8 cellular contexts compared by ENCODE assay signal in the genomic region with DNA sequence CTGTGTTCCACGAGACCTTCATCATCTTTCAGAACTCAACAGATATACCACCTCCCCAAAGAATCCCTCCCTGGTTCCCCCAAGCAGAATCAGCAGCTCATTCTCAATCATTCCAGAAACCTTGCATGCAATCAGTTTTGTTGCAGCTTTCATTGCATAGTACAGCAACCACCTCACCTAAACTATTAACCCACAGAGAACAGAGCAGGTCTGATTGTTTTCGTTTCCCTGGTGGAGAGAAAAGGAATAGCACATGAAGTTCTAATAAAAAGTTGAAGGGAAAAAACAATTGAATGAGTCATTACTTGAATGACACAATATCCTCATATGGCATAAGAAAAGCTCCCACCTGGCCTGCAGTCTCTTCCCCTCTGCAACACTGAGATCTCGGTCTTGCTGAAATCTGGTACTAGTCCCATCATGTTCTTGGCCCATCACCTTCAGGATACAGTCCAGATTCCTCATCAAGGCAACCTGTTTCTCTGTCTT.
DNase-seq lines count a peak whose midpoint lies in the region; ATAC-seq and TF ChIP-seq lines count a peak whose summit lies in the region.

No MANE protein-coding gene starts in this region.

- TF ChIP-seq CTCF in astrocyte of the spinal cord (IDR thresholded peaks at IDR 0.05; ENCODE audit: low read depth, low read length) = peak; percentile 29

- no peak overlapping the region for H4K5ac ChIP-seq in mesendoderm (ENCODE audit: low read length)

- H3K79me1 ChIP-seq in mesendoderm (ENCODE audit: low read length) = no peaks in the 10 kb centered on the region

- H3K79me2 ChIP-seq in mesendoderm (ENCODE audit: control insufficient read depth, insufficient read depth, low read length) = no peaks in the 10 kb centered on the region

- WGBS in mesendoderm (ENCODE audit: extremely low coverage, insufficient coverage, low lambda C conversion rate) = no CpG with 5 or more reads among the region's 3 CpGs

- H3K4ac ChIP-seq in mesendoderm (ENCODE audit: low read depth, low read length) = no peak overlapping the region

- ATAC-seq in GM21423 (IDR thresholded peaks at IDR 0.05; ENCODE audit: unreplicated experiment) = no peak

- H3K27me3 ChIP-seq in mesendoderm (ENCODE audit: insufficient read depth, low read length, poor library complexity) = no peaks in the 10 kb centered on the region

- no peak overlapping the region for H3K4me2 ChIP-seq in mesendoderm (ENCODE audit: low read length)

- H2AK5ac ChIP-seq in mesendoderm (ENCODE audit: low read length) = no peak overlapping the region

- no peak overlapping the region for H3K4me3 ChIP-seq in Jurkat, Clone E6-1 (ENCODE audit: low read length)
- no peak overlapping the region for H3K4me3 ChIP-seq in astrocyte of the spinal cord (ENCODE audit: low read depth, low read length)
- H3K4me3 ChIP-seq in mesendoderm (ENCODE audit: low read length) = no peak overlapping the region

- H4K8ac ChIP-seq in mesendoderm (ENCODE audit: low read depth, low read length) = no peak overlapping the region

- no peak overlapping the region for H2BK15ac ChIP-seq in mesendoderm (replicated peaks; ENCODE audit: low read depth)

- no peak overlapping the region for H3K56ac ChIP-seq in mesendoderm (ENCODE audit: low read length)

- H3K23ac ChIP-seq in mesendoderm (ENCODE audit: low read length) = no peak overlapping the region

- no peak overlapping the region for H3K27ac ChIP-seq in mesendoderm (ENCODE audit: low read depth, low read length)

- H3K4me1 ChIP-seq in mesendoderm (ENCODE audit: control insufficient read depth, low read depth, low read length) = no peaks in the 10 kb centered on the region

- H3K18ac ChIP-seq in mesendoderm (ENCODE audit: low read length) = no peak overlapping the region

- H2BK5ac ChIP-seq in mesendoderm (ENCODE audit: low read length) = no peak overlapping the region

- no peaks in the 10 kb centered on the region for H3K36me3 ChIP-seq in mesendoderm (ENCODE audit: control insufficient read depth, insufficient read depth, low read length)

- in situ Hi-C loops in astrocyte of the spinal cord (cut with HindIII; ENCODE audit: low sequenced_read_pairs) = no loop called here

- H3K9ac ChIP-seq in mesendoderm (ENCODE audit: low read length) = no peak overlapping the region

- DNase-seq in DMS53 (lab: John Stamatoyannopoulos, UW) = peak; percentile 70
- peak; percentile 47 for DNase-seq in Jurkat, Clone E6-1 (ENCODE audit: low read depth, low spot score)
- no peak for DNase-seq in astrocyte of the spinal cord (ENCODE audit: low read depth, low spot score)
- DNase-seq in mesendoderm = peak; percentile 53
- no peak for DNase-seq in UCSD-AML1 (lab: John Stamatoyannopoulos, UW; ENCODE audit: unreplicated experiment)
- no peak for DNase-seq in NK-92 treated with Interleukin-12 subunit alpha and Interleukin-12 subunit beta, amount 100 ng/mL, for 24 hours (lab: John Stamatoyannopoulos, UW)
- DNase-seq in SK-N-DZ (ENCODE audit: low spot score) = no peak

- H2BK120ac ChIP-seq in mesendoderm (ENCODE audit: low read depth, low read length) = no peak overlapping the region

Comparison
In these comparisons a context has a peak if more than half of its experiments do, and no peak if none do; other contexts are left out.
1. DNase-seq: peak in DMS53 (single experiment), Jurkat, Clone E6-1 (single experiment) and mesendoderm (single experiment); none in astrocyte of the spinal cord (single experiment), UCSD-AML1 (single experiment), NK-92 treated with Interleukin-12 subunit alpha and Interleukin-12 subunit beta, amount 100 ng/mL, for 24 hours (single experiment) and SK-N-DZ (single experiment).